In genomic region chr21:33380483-33380998, GRCh38 we compare ENCODE assay signal across 8 cellular contexts. TPM values are rescaled to one million over a fixed set of nuclear protein-coding genes. Genes with fewer than 3 reads are reported as not detected.
DNase-seq lines count a peak whose midpoint lies in the region; ATAC-seq and TF ChIP-seq lines count a peak whose summit lies in the region.

No MANE protein-coding gene starts in this region.

- ATAC-seq in GM19463 (IDR thresholded peaks at IDR 0.05; ENCODE audit: unreplicated experiment) = peak; percentile 55
- no peak for ATAC-seq in HG02852 (IDR thresholded peaks at IDR 0.05; ENCODE audit: unreplicated experiment)

- peak; percentile 99 for DNase-seq in CD14-positive monocyte (ENCODE audit: low spot score)
- peak; percentile 94 for DNase-seq in HS-27A (ENCODE audit: low read depth)
- DNase-seq in T-helper 22 cell (ENCODE audit: low read depth) = peak; percentile 82
- peak; percentile 91 to 98 for DNase-seq in ascending aorta (ENCODE audit: low spot score in 2 of 2)
- DNase-seq in immature natural killer cell = peak; percentile 62 to 71 (median 67)
- DNase-seq in stimulated activated CD4-positive, alpha-beta T cell treated with anti-CD3 and anti-CD28 coated beads, Interleukin-1b, Interleukin-23, amount 100 ng/mL, for 24 hours (ENCODE audit: low read depth in 4 of 4, low spot score in 1 of 4) = peak; percentile 62 to 88 (median 83)

- no peaks in the 10 kb centered on the region for H3K9me3 Mint-ChIP-seq in CD14-positive monocyte
- H3K9me3 Mint-ChIP-seq in immature natural killer cell = peaks cover 0 to 7% (median 0%) of the 10 kb centered on the region in 6 donors

- H3K27me3 Mint-ChIP-seq in CD14-positive monocyte (ENCODE audit: low read depth in 3 of 3) (no peaks in the 10 kb centered on the region), immature natural killer cell (ENCODE audit: low read depth in 3 of 3) (peaks cover 56 to 75% (median 73%) of the 10 kb centered on the region in 3 donors)

- no peaks in the 10 kb centered on the region for H3K36me3 ChIP-seq in ascending aorta

- H3K4me1 ChIP-seq in ascending aorta = peaks cover 6 to 27% of the 10 kb centered on the region in 2 donors

- H3K4me3 ChIP-seq in ascending aorta = no peak overlapping the region

- H3K27me3 ChIP-seq in ascending aorta = no peaks in the 10 kb centered on the region

- peak overlapping the region; percentile 77 to 82 for H3K27ac ChIP-seq in ascending aorta

- H3K36me3 Mint-ChIP-seq in CD14-positive monocyte = peaks cover 6 to 8% of the 10 kb centered on the region in 2 donors
- H3K36me3 Mint-ChIP-seq in immature natural killer cell = no peaks in the 10 kb centered on the region

- peaks cover 84% of the 10 kb centered on the region for H3K4me1 Mint-ChIP-seq in CD14-positive monocyte
- H3K4me1 Mint-ChIP-seq in immature natural killer cell = peaks cover 55 to 60% of the 10 kb centered on the region in 2 donors

- H3K27ac Mint-ChIP-seq in CD14-positive monocyte (peak overlapping the region; percentile 98 to 100 (median 100)), immature natural killer cell (peak overlapping the region in 2 of 6 donors; percentile 26 to 55)

- TF ChIP-seq CTCF in CD14-positive monocyte (IDR thresholded peaks at IDR 0.05) (no peak), ascending aorta (IDR thresholded peaks at IDR 0.05) (no peak)

- no peaks in the 10 kb centered on the region for H3K9me3 ChIP-seq in ascending aorta

- intact Hi-C loops in CD14-positive monocyte (cut with micrococcal nuclease) = no loop called here
- intact Hi-C loops in ascending aorta (cut with DNase I) = loop anchor here (1.0 to 2.0 kb wide), 2 partner anchors 22 to 54 kb away; no protein-coding TSS in a partner anchor

- H3K4me3 Mint-ChIP-seq in CD14-positive monocyte (peak overlapping the region in 1 of 2 donors; percentile 70), immature natural killer cell (peak overlapping the region in 4 of 5 donors; percentile 29 to 60 (median 46))

RNA-seq across cellular contexts. Expression of gene IFNGR2, which starts 22.7 kb away (rescaled TPM):
- polyA plus RNA-seq in CD14-positive monocyte (100 to 1,000 TPM; 204 to 324 TPM), immature natural killer cell (1 to 10 TPM in 1 of 3 donors, under 1 TPM in 2; 0.35 to 2.0 (median 0.77) TPM)
- 46.4 TPM for total RNA-seq in ascending aorta

RNA-seq across cellular contexts. Expression of gene IFNAR1, which starts 55.8 kb away (rescaled TPM):
- polyA plus RNA-seq in CD14-positive monocyte = 10 to 100 TPM; 56.2 to 95.3 TPM
- 25.9 TPM for total RNA-seq in ascending aorta
- polyA plus RNA-seq in immature natural killer cell = 10 to 100 TPM; 34.1 to 57.1 (median 40.6) TPM

Comparison
In these comparisons a context has a peak if more than half of its experiments do, and no peak if none do; other contexts are left out.
1. RNA of gene IFNGR2, which starts 22.7 kb away (polyA plus RNA-seq): 204 to 324 TPM in CD14-positive monocyte; 0.35 to 2.0 TPM in immature natural killer cell; every median in the first group is over 10 times any median in the second.
2. Peak in every context shown above with its lines, with median percentiles within 50 percentile points of each other: DNase-seq.